Comparison of ENCODE assay signal across 27 cellular contexts in genomic region chr2:110720547-110720946, GRCh38. TPM values are rescaled to one million over a fixed set of nuclear protein-coding genes. Genes with fewer than 3 reads are reported as not detected.
"Had no signal": no experiment of that assay in that cellular context is flagged by ENCODE, and none has a peak within 500 bp of the region (broad histone marks: within the 10 kb centered on the region; RNA-seq: fewer than 3 reads in every experiment).

No MANE protein-coding gene starts in this region.

- H3K9me3 Mint-ChIP-seq: activated CD4-positive, alpha-beta memory T cell treated with anti-CD3 and anti-CD28 coated beads, Interleukin-2, amount 10 ng/mL, durations not matched to agents 7 days and 5 days; activated naive CD4-positive, alpha-beta T cell treated with anti-CD3 and anti-CD28 coated beads for 36 hours; activated naive CD8-positive, alpha-beta T cell treated with anti-CD3 and anti-CD28 coated beads for 36 hours; activated T-helper 17 cell treated with anti-CD3 and anti-CD28 coated beads, Interleukin-2, amount 50 U/mL, for 72 hours had no signal

- H3K4me3 Mint-ChIP-seq: activated CD4-positive, alpha-beta memory T cell treated with anti-CD3 and anti-CD28 coated beads, Interleukin-2, amount 10 ng/mL, durations not matched to agents 7 days and 5 days; activated CD4-positive, alpha-beta T cell treated with anti-CD3 and anti-CD28 coated beads for 36 hours; activated naive CD4-positive, alpha-beta T cell treated with anti-CD3 and anti-CD28 coated beads for 36 hours; activated naive CD8-positive, alpha-beta T cell treated with anti-CD3 and anti-CD28 coated beads for 36 hours; activated T-helper 17 cell treated with anti-CD3 and anti-CD28 coated beads, Interleukin-2, amount 50 U/mL, for 72 hours had no signal

- DNase-seq: activated CD4-positive, alpha-beta memory T cell treated with anti-CD3 and anti-CD28 coated beads, Interleukin-2, amount 10 ng/mL, durations not matched to agents 7 days and 5 days; activated CD4-positive, alpha-beta T cell treated with anti-CD3 and anti-CD28 coated beads for 36 hours; activated CD4-positive, alpha-beta T cell treated with anti-CD3 and anti-CD28 coated beads, Interleukin-2, amount 50 U/mL, for 1 hour; activated gamma-delta T cell; activated naive CD4-positive, alpha-beta T cell treated with anti-CD3 and anti-CD28 coated beads for 36 hours; activated naive CD8-positive, alpha-beta T cell treated with anti-CD3 and anti-CD28 coated beads for 36 hours; activated T-cell treated with anti-CD3 and anti-CD28 coated beads for 4 hours; activated T-cell treated with anti-CD3 and anti-CD28 coated beads, Interleukin-2, amount 50 U/mL, for 48 hours; anterior cingulate cortex; MG63; MV-4-11; NCI-H1092 treated with DMSO at 0.1 percent for 48 hours; NCI-H1417 treated with DMSO at 0.1 percent for 48 hours; NCI-H1694; NCI-H2029; NCI-H2107; NCI-H2171 treated with DMSO at 0.1 percent for 48 hours; NCI-H345; NCI-H510A; NCI-H526 treated with DMSO at 0.1 percent for 48 hours; NCI-H82; SJCRH30; SK-N-SH; T-helper 1 cell; WERI-Rb-1 had no signal

- H3K4me1 Mint-ChIP-seq: activated CD4-positive, alpha-beta T cell treated with anti-CD3 and anti-CD28 coated beads for 36 hours; activated naive CD8-positive, alpha-beta T cell treated with anti-CD3 and anti-CD28 coated beads for 36 hours; activated T-helper 17 cell treated with anti-CD3 and anti-CD28 coated beads, Interleukin-2, amount 50 U/mL, for 72 hours had no signal

- H3K36me3 ChIP-seq: MG63, SJCRH30, WERI-Rb-1 had no signal

- H3K36me3 Mint-ChIP-seq: activated naive CD8-positive, alpha-beta T cell treated with anti-CD3 and anti-CD28 coated beads for 36 hours had no signal

- ATAC-seq: activated CD4-positive, alpha-beta T cell treated with anti-CD3 and anti-CD28 coated beads for 36 hours; activated T-helper 17 cell treated with anti-CD3 and anti-CD28 coated beads, Interleukin-2, amount 50 U/mL, for 72 hours had no signal

- H3K27ac ChIP-seq: SJCRH30, WERI-Rb-1 had no signal

- H3K27ac Mint-ChIP-seq: activated CD4-positive, alpha-beta memory T cell treated with anti-CD3 and anti-CD28 coated beads, Interleukin-2, amount 10 ng/mL, durations not matched to agents 7 days and 5 days; activated CD4-positive, alpha-beta T cell treated with anti-CD3 and anti-CD28 coated beads for 36 hours; activated naive CD4-positive, alpha-beta T cell treated with anti-CD3 and anti-CD28 coated beads for 36 hours; activated naive CD8-positive, alpha-beta T cell treated with anti-CD3 and anti-CD28 coated beads for 36 hours; activated T-helper 17 cell treated with anti-CD3 and anti-CD28 coated beads, Interleukin-2, amount 50 U/mL, for 72 hours had no signal

- H3K9me3 ChIP-seq: MG63, SJCRH30, SK-N-SH had no signal

- H3K4me3 ChIP-seq: MG63, SJCRH30 had no signal

- H3K4me1 ChIP-seq: SJCRH30 had no signal

RNA-seq across cellular contexts. Expression of gene ACOXL, which starts 11.8 kb away (rescaled TPM):
- total RNA-seq: activated naive CD4-positive, alpha-beta T cell treated with anti-CD3 and anti-CD28 coated beads for 36 hours; activated naive CD8-positive, alpha-beta T cell treated with anti-CD3 and anti-CD28 coated beads for 36 hours; RPMI7951; SJCRH30 had no signal
